11 cellular contexts compared by ENCODE assay signal in genomic region chr10:16996530-16996964, GRCh38.
DNase-seq lines count a peak whose midpoint lies in the region; ATAC-seq and TF ChIP-seq lines count a peak whose summit lies in the region.
"Had no signal": no experiment of that assay in that cellular context is flagged by ENCODE, and none has a peak within 500 bp of the region (broad histone marks: within the 10 kb centered on the region; RNA-seq: fewer than 3 reads in every experiment).

No MANE protein-coding gene starts in this region.

- 42 to 51% (median 48%) methylated on average over 6 of the region's 6 CpGs for WGBS in heart left ventricle, 4 donors
- WGBS in upper lobe of left lung, 2 donors: 35 to 40% methylated on average over 6 of the region's 6 CpGs

- H3K27ac ChIP-seq in heart left ventricle (peak overlapping the region in 11 of 12 donors; percentile 16 to 80 (median 59)), brain microvascular endothelial cell (peak overlapping the region; percentile 93), upper lobe of left lung (peak overlapping the region in 3 of 4 donors; percentile 56 to 83 (median 73))

- TF ChIP-seq POLR2A in heart left ventricle (IDR thresholded peaks at IDR 0.05) (no peak), upper lobe of left lung (IDR thresholded peaks at IDR 0.05) (no peak)

- H3K36me3 ChIP-seq in heart left ventricle (no peaks in the 10 kb centered on the region), brain microvascular endothelial cell (replicated peaks) (no peaks in the 10 kb centered on the region), upper lobe of left lung (no peaks in the 10 kb centered on the region)

- no peak for TF ChIP-seq EP300 in upper lobe of left lung (IDR thresholded peaks at IDR 0.05)

- H3K27me3 ChIP-seq in heart left ventricle (no peaks in the 10 kb centered on the region), brain microvascular endothelial cell (replicated peaks) (no peaks in the 10 kb centered on the region), upper lobe of left lung (no peaks in the 10 kb centered on the region)

- intact Hi-C loops in heart left ventricle (cut with DNase I) (loop anchor here in 2 of 10 donors (1.0 to 10.0 kb wide), 2 partner anchors 105 to 238 kb away; no protein-coding TSS in a partner anchor), Right ventricle myocardium inferior (cut with DNase I) (no loop called here)

- ATAC-seq in heart left ventricle: peak in 1 of 4 donors; percentile 50
- ATAC-seq in Right ventricle myocardium inferior: no peak
- ATAC-seq in upper lobe of left lung (ENCODE audit: low FRiP score in 2 of 2): no peak
- ATAC-seq in GM21381 (IDR thresholded peaks at IDR 0.05; ENCODE audit: unreplicated experiment): no peak

- peaks cover 0 to 52% (median 20%) of the 10 kb centered on the region in 12 donors for H3K4me1 ChIP-seq in heart left ventricle
- H3K4me1 ChIP-seq in upper lobe of left lung: peaks cover 15 to 30% (median 19%) of the 10 kb centered on the region in 4 donors

- peak overlapping the region in 1 of 12 donors; percentile 19 for H3K4me3 ChIP-seq in heart left ventricle
- H3K4me3 ChIP-seq in brain microvascular endothelial cell (ENCODE audit: low read depth, low read length): no peak overlapping the region
- no peak overlapping the region for H3K4me3 ChIP-seq in upper lobe of left lung

- no peak for DNase-seq in heart left ventricle
- no peak for DNase-seq in Right ventricle myocardium inferior (ENCODE audit: missing footprints)
- DNase-seq in brain microvascular endothelial cell: peak; percentile 51
- peak; percentile 85 to 90 for DNase-seq in lung microvascular endothelial cell (ENCODE audit: low read depth in 2 of 2)
- no peak for DNase-seq in upper lobe of left lung
- no peak for DNase-seq in NCI-H1930 (lab: John Stamatoyannopoulos, UW)
- no peak for DNase-seq in dedifferentiated amniotic fluid mesenchymal stem cell (ENCODE audit: extremely low spot score)
- DNase-seq: ACHN, activated gamma-delta T cell treated with Interleukin-2 at 50 U/mL for 16 hours, NCI-H524 had no signal

- TF ChIP-seq CTCF in heart left ventricle (IDR thresholded peaks at IDR 0.05) (no peak), brain microvascular endothelial cell (IDR thresholded peaks at IDR 0.05; ENCODE audit: low read depth, low read length, missing control alignments) (no peak), upper lobe of left lung (IDR thresholded peaks at IDR 0.05) (no peak)

- in situ Hi-C loops in brain microvascular endothelial cell (cut with HindIII; ENCODE audit: low pct_ligation_motif_present, low sequenced_read_pairs): no loop called here

- H3K9me3 ChIP-seq in heart left ventricle: peaks cover 0 to 8% (median 0%) of the 10 kb centered on the region in 12 donors
- no peaks in the 10 kb centered on the region for H3K9me3 ChIP-seq in upper lobe of left lung

Comparison
In these comparisons a context has a peak if more than half of its experiments do, and no peak if none do; other contexts are left out.
1. DNase-seq: peak in brain microvascular endothelial cell (single experiment) and lung microvascular endothelial cell (2 of 2); none in heart left ventricle (0 of 5), Right ventricle myocardium inferior (single experiment), upper lobe of left lung (0 of 2), NCI-H1930 (0 of 2) and dedifferentiated amniotic fluid mesenchymal stem cell (single experiment).
2. Peak in every context shown above with its lines, with median percentiles within 50 percentile points of each other: H3K27ac ChIP-seq.